In the genomic region with DNA sequence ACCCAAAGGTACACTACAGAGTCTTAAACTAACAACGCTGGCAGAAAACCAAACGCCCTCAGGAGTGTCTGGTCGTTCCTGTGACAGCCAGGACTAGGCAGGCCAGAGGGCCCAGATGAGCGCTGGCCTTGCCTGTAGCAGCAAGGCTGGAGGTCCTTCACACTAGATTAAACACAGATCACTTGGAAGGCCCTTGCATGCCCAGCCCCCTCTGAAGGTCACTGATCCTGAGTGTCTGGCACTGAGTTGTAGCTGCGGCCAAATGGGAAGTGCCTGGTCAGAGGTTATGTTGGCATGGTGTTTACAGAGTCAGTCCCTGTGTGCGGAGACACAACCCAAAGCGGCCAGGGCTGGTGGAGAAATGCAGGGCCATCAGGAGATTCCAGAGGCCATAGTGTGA, we compare ENCODE assay signal across 2 cellular contexts.
TF ChIP-seq lines count a peak whose summit lies in the region.

No MANE protein-coding gene starts in this region.

TF ChIP-seq in liver, 16 proteins besides CTCF, POLR2A, EP300 and RAD21 (continued from another document):
- TF ChIP-seq, protein P1, sequence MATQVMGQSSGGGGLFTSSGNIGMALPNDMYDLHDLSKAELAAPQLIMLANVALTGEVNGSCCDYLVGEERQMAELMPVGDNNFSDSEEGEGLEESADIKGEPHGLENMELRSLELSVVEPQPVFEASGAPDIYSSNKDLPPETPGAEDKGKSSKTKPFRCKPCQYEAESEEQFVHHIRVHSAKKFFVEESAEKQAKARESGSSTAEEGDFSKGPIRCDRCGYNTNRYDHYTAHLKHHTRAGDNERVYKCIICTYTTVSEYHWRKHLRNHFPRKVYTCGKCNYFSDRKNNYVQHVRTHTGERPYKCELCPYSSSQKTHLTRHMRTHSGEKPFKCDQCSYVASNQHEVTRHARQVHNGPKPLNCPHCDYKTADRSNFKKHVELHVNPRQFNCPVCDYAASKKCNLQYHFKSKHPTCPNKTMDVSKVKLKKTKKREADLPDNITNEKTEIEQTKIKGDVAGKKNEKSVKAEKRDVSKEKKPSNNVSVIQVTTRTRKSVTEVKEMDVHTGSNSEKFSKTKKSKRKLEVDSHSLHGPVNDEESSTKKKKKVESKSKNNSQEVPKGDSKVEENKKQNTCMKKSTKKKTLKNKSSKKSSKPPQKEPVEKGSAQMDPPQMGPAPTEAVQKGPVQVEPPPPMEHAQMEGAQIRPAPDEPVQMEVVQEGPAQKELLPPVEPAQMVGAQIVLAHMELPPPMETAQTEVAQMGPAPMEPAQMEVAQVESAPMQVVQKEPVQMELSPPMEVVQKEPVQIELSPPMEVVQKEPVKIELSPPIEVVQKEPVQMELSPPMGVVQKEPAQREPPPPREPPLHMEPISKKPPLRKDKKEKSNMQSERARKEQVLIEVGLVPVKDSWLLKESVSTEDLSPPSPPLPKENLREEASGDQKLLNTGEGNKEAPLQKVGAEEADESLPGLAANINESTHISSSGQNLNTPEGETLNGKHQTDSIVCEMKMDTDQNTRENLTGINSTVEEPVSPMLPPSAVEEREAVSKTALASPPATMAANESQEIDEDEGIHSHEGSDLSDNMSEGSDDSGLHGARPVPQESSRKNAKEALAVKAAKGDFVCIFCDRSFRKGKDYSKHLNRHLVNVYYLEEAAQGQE (IDR thresholded peaks at IDR 0.05), result peak; percentile 42
- TF ChIP-seq HNF4G (IDR thresholded peaks at IDR 0.05), result peak; percentile 22
- TF ChIP-seq, protein P2, sequence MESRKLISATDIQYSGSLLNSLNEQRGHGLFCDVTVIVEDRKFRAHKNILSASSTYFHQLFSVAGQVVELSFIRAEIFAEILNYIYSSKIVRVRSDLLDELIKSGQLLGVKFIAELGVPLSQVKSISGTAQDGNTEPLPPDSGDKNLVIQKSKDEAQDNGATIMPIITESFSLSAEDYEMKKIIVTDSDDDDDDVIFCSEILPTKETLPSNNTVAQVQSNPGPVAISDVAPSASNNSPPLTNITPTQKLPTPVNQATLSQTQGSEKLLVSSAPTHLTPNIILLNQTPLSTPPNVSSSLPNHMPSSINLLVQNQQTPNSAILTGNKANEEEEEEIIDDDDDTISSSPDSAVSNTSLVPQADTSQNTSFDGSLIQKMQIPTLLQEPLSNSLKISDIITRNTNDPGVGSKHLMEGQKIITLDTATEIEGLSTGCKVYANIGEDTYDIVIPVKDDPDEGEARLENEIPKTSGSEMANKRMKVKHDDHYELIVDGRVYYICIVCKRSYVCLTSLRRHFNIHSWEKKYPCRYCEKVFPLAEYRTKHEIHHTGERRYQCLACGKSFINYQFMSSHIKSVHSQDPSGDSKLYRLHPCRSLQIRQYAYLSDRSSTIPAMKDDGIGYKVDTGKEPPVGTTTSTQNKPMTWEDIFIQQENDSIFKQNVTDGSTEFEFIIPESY (IDR thresholded peaks at IDR 0.05), result peak; percentile 38
- TF ChIP-seq SP1 (IDR thresholded peaks at IDR 0.05), result peak; percentile 83
- TF ChIP-seq NR2F2 (IDR thresholded peaks at IDR 0.05), result peak; percentile 63
- peak; percentile 40 to 76 for TF ChIP-seq JUND (IDR thresholded peaks at IDR 0.05)
- TF ChIP-seq HNF4A (conservative IDR thresholded peaks at IDR 0.05), result peak; percentile 77 to 86
- TF ChIP-seq, protein P3, sequence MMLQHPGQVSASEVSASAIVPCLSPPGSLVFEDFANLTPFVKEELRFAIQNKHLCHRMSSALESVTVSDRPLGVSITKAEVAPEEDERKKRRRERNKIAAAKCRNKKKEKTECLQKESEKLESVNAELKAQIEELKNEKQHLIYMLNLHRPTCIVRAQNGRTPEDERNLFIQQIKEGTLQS (IDR thresholded peaks at IDR 0.05), result no peak
- TF ChIP-seq RXRA (IDR thresholded peaks at IDR 0.05), result peak; percentile 96 to 97
- no peak for TF ChIP-seq TAF1 (conservative IDR thresholded peaks at IDR 0.05)
- TF ChIP-seq, protein P4, sequence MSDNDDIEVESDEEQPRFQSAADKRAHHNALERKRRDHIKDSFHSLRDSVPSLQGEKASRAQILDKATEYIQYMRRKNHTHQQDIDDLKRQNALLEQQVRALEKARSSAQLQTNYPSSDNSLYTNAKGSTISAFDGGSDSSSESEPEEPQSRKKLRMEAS (IDR thresholded peaks at IDR 0.05), result peak; percentile 86
- peak in 1 of 2 donors; percentile 37 for TF ChIP-seq EGR1 (IDR thresholded peaks at IDR 0.05; ENCODE audit: low read depth in 2 of 2)
- no peak for TF ChIP-seq GABPA (IDR thresholded peaks at IDR 0.05 in 1 of 2, conservative IDR thresholded peaks at IDR 0.05 in 1 of 2)
- TF ChIP-seq YY1 (IDR thresholded peaks at IDR 0.05), result peak; percentile 78
- TF ChIP-seq FOXA1 (IDR thresholded peaks at IDR 0.05), result peak; percentile 88

TF ChIP-seq in HepG2, 621 proteins besides CTCF, POLR2A, EP300 and RAD21:
- TF ChIP-seq, protein P5, sequence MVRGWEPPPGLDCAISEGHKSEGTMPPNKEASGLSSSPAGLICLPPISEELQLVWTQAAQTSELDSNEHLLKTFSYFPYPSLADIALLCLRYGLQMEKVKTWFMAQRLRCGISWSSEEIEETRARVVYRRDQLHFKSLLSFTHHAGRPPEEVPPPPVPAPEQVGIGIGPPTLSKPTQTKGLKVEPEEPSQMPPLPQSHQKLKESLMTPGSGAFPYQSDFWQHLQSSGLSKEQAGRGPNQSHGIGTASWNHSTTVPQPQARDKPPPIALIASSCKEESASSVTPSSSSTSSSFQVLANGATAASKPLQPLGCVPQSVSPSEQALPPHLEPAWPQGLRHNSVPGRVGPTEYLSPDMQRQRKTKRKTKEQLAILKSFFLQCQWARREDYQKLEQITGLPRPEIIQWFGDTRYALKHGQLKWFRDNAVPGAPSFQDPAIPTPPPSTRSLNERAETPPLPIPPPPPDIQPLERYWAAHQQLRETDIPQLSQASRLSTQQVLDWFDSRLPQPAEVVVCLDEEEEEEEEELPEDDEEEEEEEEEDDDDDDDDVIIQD (CRISPR knock-in tag; IDR thresholded peaks at IDR 0.05; ENCODE audit: low read depth), result no peak
- TF ChIP-seq ZNF878 (CRISPR knock-in tag; IDR thresholded peaks at IDR 0.05), result no peak
- TF ChIP-seq ARNT2 (CRISPR knock-in tag; IDR thresholded peaks at IDR 0.05; ENCODE audit: low read depth), result no peak
- TF ChIP-seq ZNF816 (CRISPR knock-in tag; IDR thresholded peaks at IDR 0.05; ENCODE audit: borderline replicate concordance), result no peak
- TF ChIP-seq SIN3A (IDR thresholded peaks at IDR 0.05; ENCODE audit: borderline replicate concordance, low read depth, low read length), result no peak
- no peak for TF ChIP-seq SALL1 (CRISPR knock-in tag; IDR thresholded peaks at IDR 0.05)
- TF ChIP-seq TSC22D2 (CRISPR knock-in tag; IDR thresholded peaks at IDR 0.05; ENCODE audit: borderline replicate concordance), result no peak
- TF ChIP-seq ZNF605 (CRISPR knock-in tag; IDR thresholded peaks at IDR 0.05), result no peak
- no peak for TF ChIP-seq SIN3B (IDR thresholded peaks at IDR 0.05; ENCODE audit: low read length)
- TF ChIP-seq ZNF781 (CRISPR knock-in tag; IDR thresholded peaks at IDR 0.05; ENCODE audit: borderline replicate concordance, not compliant biosample characterization), result no peak
